10 cellular contexts compared by ENCODE assay signal in genomic region chr6:13375360-13375878, GRCh38. TPM values are rescaled to one million over a fixed set of nuclear protein-coding genes. Genes with fewer than 3 reads are reported as not detected.
DNase-seq lines count a peak whose midpoint lies in the region; ATAC-seq and TF ChIP-seq lines count a peak whose summit lies in the region.
"Had no signal": no experiment of that assay in that cellular context is flagged by ENCODE, and none has a peak within 500 bp of the region (broad histone marks: within the 10 kb centered on the region; RNA-seq: fewer than 3 reads in every experiment).

No MANE protein-coding gene starts in this region.

- ATAC-seq in GM21381 (IDR thresholded peaks at IDR 0.05; ENCODE audit: unreplicated experiment) = peak; percentile 70
- peak; percentile 53 for ATAC-seq in HG03520 (IDR thresholded peaks at IDR 0.05; ENCODE audit: unreplicated experiment)
- peak; percentile 82 for ATAC-seq in central memory CD8-positive, alpha-beta T cell (replicated peaks; ENCODE audit: extremely low read depth, poor library complexity, severe bottlenecking)

- no peak overlapping the region for H3K27ac ChIP-seq in vagina
- H3K27ac ChIP-seq in left ventricle myocardium inferior (replicated peaks) = no peak overlapping the region
- H3K27ac ChIP-seq: testis had no signal

- no peaks in the 10 kb centered on the region for H3K27me3 Mint-ChIP-seq in central memory CD8-positive, alpha-beta T cell

- H3K36me3 ChIP-seq in vagina = no peaks in the 10 kb centered on the region
- H3K36me3 ChIP-seq in left ventricle myocardium inferior = peaks cover 6% of the 10 kb centered on the region

- H3K4me1 Mint-ChIP-seq in central memory CD8-positive, alpha-beta T cell = peaks cover 32% of the 10 kb centered on the region

- H3K4me3 ChIP-seq in GM12865 (ENCODE audit: low read depth, low read length) (no peak overlapping the region; the same call in 1 of the 2 replicates), vagina (no peak overlapping the region), left ventricle myocardium inferior (no peak overlapping the region)
- H3K4me3 ChIP-seq: testis had no signal

- H3K27me3 ChIP-seq in vagina = no peaks in the 10 kb centered on the region
- no peaks in the 10 kb centered on the region for H3K27me3 ChIP-seq in left ventricle myocardium inferior (ENCODE audit: low read depth)
- H3K27me3 ChIP-seq: testis had no signal

- H3K36me3 Mint-ChIP-seq in central memory CD8-positive, alpha-beta T cell (ENCODE audit: insufficient read depth) = peaks cover 1% of the 10 kb centered on the region

- peak overlapping the region; percentile 33 for H3K27ac Mint-ChIP-seq in central memory CD8-positive, alpha-beta T cell (ENCODE audit: low read depth)

- H3K4me3 Mint-ChIP-seq in central memory CD8-positive, alpha-beta T cell = peak overlapping the region; percentile 63

- no peaks in the 10 kb centered on the region for H3K9me3 Mint-ChIP-seq in central memory CD8-positive, alpha-beta T cell

- H3K4me1 ChIP-seq in vagina = peaks cover 30% of the 10 kb centered on the region
- H3K4me1 ChIP-seq in left ventricle myocardium inferior = peaks cover 46% of the 10 kb centered on the region
- H3K4me1 ChIP-seq: testis had no signal

- TF ChIP-seq CTCF in GM12865 (IDR thresholded peaks at IDR 0.05; ENCODE audit: insufficient read depth, low read depth, low read length, missing control alignments) (no peak), vagina (IDR thresholded peaks at IDR 0.05) (no peak), left ventricle myocardium inferior (IDR thresholded peaks at IDR 0.05; ENCODE audit: borderline replicate concordance) (no peak)

- no peak for TF ChIP-seq POLR2A in vagina (IDR thresholded peaks at IDR 0.05)

- intact Hi-C loops in head of caudate nucleus (cut with DNase I) = no loop called here
- intact Hi-C loops in vagina (cut with DNase I) = loop anchor here (10.0 kb wide), 1 partner anchor 109 kb away; the partner anchor contains the start of gene GFOD1
- intact Hi-C loops in left ventricle myocardium inferior (cut with micrococcal nuclease) = no loop called here

- DNase-seq in GM12865 (ENCODE audit: low read depth) (peak; percentile 91), head of caudate nucleus (no peak), HuH-7.5 (ENCODE audit: low spot score) (no peak), vagina (ENCODE audit: extremely low spot score in 2 of 2) (no peak), left ventricle myocardium inferior (no peak)
- DNase-seq in central memory CD8-positive, alpha-beta T cell (ENCODE audit: low spot score in 2 of 2) = peak in 1 of 2 donors; percentile 13
- DNase-seq: effector CD8-positive, alpha-beta T cell; testis had no signal

- H3K9me3 ChIP-seq in vagina (no peaks in the 10 kb centered on the region), left ventricle myocardium inferior (replicated peaks) (no peaks in the 10 kb centered on the region)
- H3K9me3 ChIP-seq: testis had no signal

RNA-seq across cellular contexts. Expression of gene TBC1D7, which starts 47.1 kb away (rescaled TPM):
- 13.0 TPM for total RNA-seq in vagina
- total RNA-seq in left ventricle myocardium inferior = 40.2 TPM
